1 cellular context compared by ENCODE assay signal in the genomic region with DNA sequence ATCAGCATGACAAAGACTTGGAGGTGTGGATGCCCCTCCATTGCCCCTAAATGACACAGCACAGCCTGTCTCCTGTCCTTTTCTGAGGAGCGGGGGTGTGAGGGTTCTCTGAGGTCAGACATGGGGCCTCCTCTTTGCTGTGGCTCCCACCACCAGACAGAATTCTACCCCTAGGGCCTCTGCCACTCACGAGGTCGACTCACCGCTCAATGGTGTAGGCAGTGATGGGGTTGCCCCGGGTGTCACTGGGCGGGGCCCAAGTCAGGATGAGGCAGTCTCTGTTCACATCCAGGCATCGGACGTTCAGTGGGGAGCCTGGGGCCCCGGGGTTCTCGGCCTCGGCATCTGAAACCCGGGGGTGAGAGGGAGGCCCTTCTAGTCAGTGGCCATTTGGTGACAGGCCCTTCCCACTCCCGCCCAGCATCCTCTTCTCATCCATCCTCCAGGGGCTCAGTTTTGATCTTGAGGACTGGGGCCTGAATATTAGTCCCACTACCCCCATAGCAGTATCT.
TF ChIP-seq lines count a peak whose summit lies in the region.

No MANE protein-coding gene starts in this region.

TF ChIP-seq in HCT116, 20 proteins besides CTCF, POLR2A, EP300 and RAD21 (continued from another document):
- TF ChIP-seq, protein P1, sequence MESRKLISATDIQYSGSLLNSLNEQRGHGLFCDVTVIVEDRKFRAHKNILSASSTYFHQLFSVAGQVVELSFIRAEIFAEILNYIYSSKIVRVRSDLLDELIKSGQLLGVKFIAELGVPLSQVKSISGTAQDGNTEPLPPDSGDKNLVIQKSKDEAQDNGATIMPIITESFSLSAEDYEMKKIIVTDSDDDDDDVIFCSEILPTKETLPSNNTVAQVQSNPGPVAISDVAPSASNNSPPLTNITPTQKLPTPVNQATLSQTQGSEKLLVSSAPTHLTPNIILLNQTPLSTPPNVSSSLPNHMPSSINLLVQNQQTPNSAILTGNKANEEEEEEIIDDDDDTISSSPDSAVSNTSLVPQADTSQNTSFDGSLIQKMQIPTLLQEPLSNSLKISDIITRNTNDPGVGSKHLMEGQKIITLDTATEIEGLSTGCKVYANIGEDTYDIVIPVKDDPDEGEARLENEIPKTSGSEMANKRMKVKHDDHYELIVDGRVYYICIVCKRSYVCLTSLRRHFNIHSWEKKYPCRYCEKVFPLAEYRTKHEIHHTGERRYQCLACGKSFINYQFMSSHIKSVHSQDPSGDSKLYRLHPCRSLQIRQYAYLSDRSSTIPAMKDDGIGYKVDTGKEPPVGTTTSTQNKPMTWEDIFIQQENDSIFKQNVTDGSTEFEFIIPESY (IDR thresholded peaks at IDR 0.05; ENCODE audit: extremely low read depth, insufficient replicate concordance, low read length): no peak
- no peak for TF ChIP-seq ELF1 (IDR thresholded peaks at IDR 0.05; ENCODE audit: borderline replicate concordance, low read depth)
- TF ChIP-seq SP1 (IDR thresholded peaks at IDR 0.05; ENCODE audit: low read depth): no peak
- TF ChIP-seq TCF7L2 (IDR thresholded peaks at IDR 0.05; ENCODE audit: borderline replicate concordance, extremely low read depth, insufficient read depth, insufficient read length): no peak
- TF ChIP-seq, protein P2, sequence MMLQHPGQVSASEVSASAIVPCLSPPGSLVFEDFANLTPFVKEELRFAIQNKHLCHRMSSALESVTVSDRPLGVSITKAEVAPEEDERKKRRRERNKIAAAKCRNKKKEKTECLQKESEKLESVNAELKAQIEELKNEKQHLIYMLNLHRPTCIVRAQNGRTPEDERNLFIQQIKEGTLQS (IDR thresholded peaks at IDR 0.05): no peak
- TF ChIP-seq EGR1 (IDR thresholded peaks at IDR 0.05; ENCODE audit: low read depth): no peak
- TF ChIP-seq POLR2AphosphoS5 (IDR thresholded peaks at IDR 0.05; ENCODE audit: low read depth, low read length): no peak
- no peak for TF ChIP-seq EZH2 (IDR thresholded peaks at IDR 0.05)
- no peak for TF ChIP-seq YY1 (IDR thresholded peaks at IDR 0.05; ENCODE audit: extremely low read depth, insufficient replicate concordance, low read depth, low read length)
- TF ChIP-seq FOSL1 (IDR thresholded peaks at IDR 0.05; ENCODE audit: low read depth): no peak
- TF ChIP-seq ZFX (IDR thresholded peaks at IDR 0.05): no peak
- TF ChIP-seq JUND (IDR thresholded peaks at IDR 0.05): no peak
- TF ChIP-seq CBX3 (IDR thresholded peaks at IDR 0.05; ENCODE audit: low read depth): no peak
- TF ChIP-seq, protein P3, sequence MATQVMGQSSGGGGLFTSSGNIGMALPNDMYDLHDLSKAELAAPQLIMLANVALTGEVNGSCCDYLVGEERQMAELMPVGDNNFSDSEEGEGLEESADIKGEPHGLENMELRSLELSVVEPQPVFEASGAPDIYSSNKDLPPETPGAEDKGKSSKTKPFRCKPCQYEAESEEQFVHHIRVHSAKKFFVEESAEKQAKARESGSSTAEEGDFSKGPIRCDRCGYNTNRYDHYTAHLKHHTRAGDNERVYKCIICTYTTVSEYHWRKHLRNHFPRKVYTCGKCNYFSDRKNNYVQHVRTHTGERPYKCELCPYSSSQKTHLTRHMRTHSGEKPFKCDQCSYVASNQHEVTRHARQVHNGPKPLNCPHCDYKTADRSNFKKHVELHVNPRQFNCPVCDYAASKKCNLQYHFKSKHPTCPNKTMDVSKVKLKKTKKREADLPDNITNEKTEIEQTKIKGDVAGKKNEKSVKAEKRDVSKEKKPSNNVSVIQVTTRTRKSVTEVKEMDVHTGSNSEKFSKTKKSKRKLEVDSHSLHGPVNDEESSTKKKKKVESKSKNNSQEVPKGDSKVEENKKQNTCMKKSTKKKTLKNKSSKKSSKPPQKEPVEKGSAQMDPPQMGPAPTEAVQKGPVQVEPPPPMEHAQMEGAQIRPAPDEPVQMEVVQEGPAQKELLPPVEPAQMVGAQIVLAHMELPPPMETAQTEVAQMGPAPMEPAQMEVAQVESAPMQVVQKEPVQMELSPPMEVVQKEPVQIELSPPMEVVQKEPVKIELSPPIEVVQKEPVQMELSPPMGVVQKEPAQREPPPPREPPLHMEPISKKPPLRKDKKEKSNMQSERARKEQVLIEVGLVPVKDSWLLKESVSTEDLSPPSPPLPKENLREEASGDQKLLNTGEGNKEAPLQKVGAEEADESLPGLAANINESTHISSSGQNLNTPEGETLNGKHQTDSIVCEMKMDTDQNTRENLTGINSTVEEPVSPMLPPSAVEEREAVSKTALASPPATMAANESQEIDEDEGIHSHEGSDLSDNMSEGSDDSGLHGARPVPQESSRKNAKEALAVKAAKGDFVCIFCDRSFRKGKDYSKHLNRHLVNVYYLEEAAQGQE (IDR thresholded peaks at IDR 0.05; ENCODE audit: low read depth): no peak
